In the genomic region with DNA sequence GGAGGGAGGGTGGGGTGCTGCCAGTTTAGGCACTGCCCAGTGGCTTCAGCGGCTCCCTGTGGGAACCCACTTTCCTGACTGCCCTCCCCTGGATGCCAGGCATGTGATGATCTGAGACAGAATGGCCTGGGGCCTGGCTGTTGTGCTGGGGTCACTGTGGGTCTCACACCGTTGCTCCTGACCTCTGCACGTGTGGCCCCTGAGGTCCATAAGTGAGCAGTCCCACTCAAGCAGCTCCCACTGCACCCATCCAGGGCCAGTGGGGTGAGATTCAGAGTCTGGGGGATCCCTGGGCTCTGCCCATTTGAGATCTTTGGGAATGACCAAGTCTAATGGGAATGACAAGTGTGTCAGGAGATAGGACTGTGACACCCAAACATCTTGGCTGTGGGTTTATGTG, we compare ENCODE assay signal across 21 cellular contexts. TPM values are rescaled to one million over a fixed set of nuclear protein-coding genes. Genes with fewer than 3 reads are reported as not detected.
"Had no signal": no experiment of that assay in that cellular context is flagged by ENCODE, and none has a peak within 500 bp of the region (broad histone marks: within the 10 kb centered on the region; RNA-seq: fewer than 3 reads in every experiment).

No MANE protein-coding gene starts in this region.

- H3K36me3 ChIP-seq: cardiac muscle cell, colonic mucosa, pancreas, uterus had no signal

- H3K27ac ChIP-seq: cardiac muscle cell, colonic mucosa, esophagus squamous epithelium, hepatocyte, pancreas, prostate gland, sigmoid colon, skin epidermis, uterus had no signal

- H3K9me3 ChIP-seq: colonic mucosa, esophagus squamous epithelium, pancreas, prostate gland, sigmoid colon, uterus had no signal

- H3K27me3 ChIP-seq: cardiac muscle cell, colonic mucosa, esophagus squamous epithelium, hepatocyte, pancreas, sigmoid colon, uterus had no signal

- DNase-seq: cerebellar nuclear complex; colonic mucosa; dermis blood vessel endothelial cell; esophagus squamous epithelium; foreskin fibroblast; head of caudate nucleus; mammary epithelial cell; nucleus accumbens; retina; sigmoid colon; stimulated activated CD4-positive, alpha-beta T cell treated with anti-CD3 and anti-CD28 coated beads, Interleukin-12 subunit alpha, Interleukin-12 subunit beta, amount 100 ng/mL, for 4 hours; stimulated activated naive CD4-positive, alpha-beta T cell; trophoblast cell; uterus had no signal

- H3K27me3 Mint-ChIP-seq: naive thymus-derived CD8-positive, alpha-beta T cell had no signal

- H2AFZ ChIP-seq: hepatocyte had no signal

- H3K36me3 Mint-ChIP-seq: naive thymus-derived CD8-positive, alpha-beta T cell had no signal

- H3K4me1 ChIP-seq: colonic mucosa, esophagus squamous epithelium, pancreas, prostate gland, sigmoid colon, uterus had no signal

- ATAC-seq: naive thymus-derived CD8-positive, alpha-beta T cell; pancreas had no signal

- H3K4me3 Mint-ChIP-seq: naive thymus-derived CD8-positive, alpha-beta T cell; neural crest cell had no signal

- H3K4me3 ChIP-seq: cardiac muscle cell, colonic mucosa, esophagus squamous epithelium, hepatocyte, pancreas, prostate gland, sigmoid colon, skin epidermis, uterus had no signal

- H3K4me2 ChIP-seq: hepatocyte had no signal

- H3K9me3 Mint-ChIP-seq: naive thymus-derived CD8-positive, alpha-beta T cell; neural crest cell had no signal

- H3K79me2 ChIP-seq: hepatocyte had no signal

RNA-seq across cellular contexts. Expression of gene PODN, which starts 18.0 kb away (rescaled TPM):
- total RNA-seq: dermis blood vessel endothelial cell; mammary epithelial cell; naive thymus-derived CD8-positive, alpha-beta T cell had no signal
- polyA plus RNA-seq: mammary epithelial cell had no signal
